ENCODE assay signal across 8 cellular contexts in genomic region chr1:9822897-9823692, GRCh38. TPM values are rescaled to one million over a fixed set of nuclear protein-coding genes. Genes with fewer than 3 reads are reported as not detected.
DNase-seq lines count a peak whose midpoint lies in the region; ATAC-seq and TF ChIP-seq lines count a peak whose summit lies in the region.

No MANE protein-coding gene starts in this region.

- peak overlapping the region; percentile 94 for H3K4me3 ChIP-seq in Jurkat, Clone E6-1 (ENCODE audit: low read length)
- H3K4me3 ChIP-seq in fibroblast of lung (replicated peaks in 1 of 4; ENCODE audit: control extremely low read depth in 1 of 4, insufficient read depth in 1 of 4, low read depth in 3 of 4, low read length in 4 of 4), result peak overlapping the region; percentile 87 to 92 (median 88)

- H3K4me1 ChIP-seq in fibroblast of lung (ENCODE audit: control insufficient read depth, extremely low read depth, insufficient read depth, low read length), result peaks cover 6% of the 10 kb centered on the region

- H3K27ac ChIP-seq in fibroblast of lung (ENCODE audit: insufficient read depth, low read length), result peak overlapping the region; percentile 26

- H3K4me3 Mint-ChIP-seq in neural crest cell, result peak overlapping the region; percentile 92

- TF ChIP-seq CTCF in fibroblast of lung (conservative IDR thresholded peaks at IDR 0.05 in 1 of 2, IDR thresholded peaks at IDR 0.05 in 1 of 2; ENCODE audit: low read depth in 1 of 2, low read length in 2 of 2) (no peak), neural crest cell (conservative IDR thresholded peaks at IDR 0.05) (no peak)

- no peaks in the 10 kb centered on the region for H3K9me3 Mint-ChIP-seq in neural crest cell

- H2AFZ ChIP-seq in fibroblast of lung (ENCODE audit: low read length), result peak overlapping the region; percentile 44

- peak overlapping the region; percentile 70 for H3K9ac ChIP-seq in fibroblast of lung (ENCODE audit: insufficient read depth, low read length)

- peaks cover 38% of the 10 kb centered on the region for H3K79me2 ChIP-seq in fibroblast of lung (ENCODE audit: control insufficient read depth, insufficient read depth, low read length)

- peaks cover 39% of the 10 kb centered on the region for H3K4me1 Mint-ChIP-seq in neural crest cell

- H3K9me3 ChIP-seq in fibroblast of lung (ENCODE audit: control insufficient read depth, insufficient read depth, low read depth, low read length), result no peaks in the 10 kb centered on the region

- no peaks in the 10 kb centered on the region for H3K36me3 ChIP-seq in fibroblast of lung (ENCODE audit: control insufficient read depth, insufficient read depth, low read length)

- H3K27me3 ChIP-seq in fibroblast of lung (ENCODE audit: control insufficient read depth, insufficient read depth, low read length), result no peaks in the 10 kb centered on the region

- H3K27me3 Mint-ChIP-seq in neural crest cell (ENCODE audit: low read depth), result peaks cover 16% of the 10 kb centered on the region

- H3K27ac Mint-ChIP-seq in neural crest cell (ENCODE audit: unreplicated experiment), result peak overlapping the region; percentile 92

- DNase-seq in DMS53 (lab: John Stamatoyannopoulos, UW) (peak; percentile 60), DMS53 treated with DMSO at 0.1 percent for 48 hours (lab: John Stamatoyannopoulos, UW; ENCODE audit: unreplicated experiment) (no peak), fibroblast of lung (ENCODE audit: low read depth in 2 of 2) (peak in 1 of 2 donors; percentile 26), neural crest cell (ENCODE audit: low read depth, low spot score) (no peak), 8988T (no peak)
- DNase-seq in Jurkat, Clone E6-1 (ENCODE audit: low read depth, low spot score), result no peak
- DNase-seq in activated CD8-positive, alpha-beta memory T cell treated with anti-CD3 and anti-CD28 coated beads for 24 hours, result peak; percentile 74

- H3K36me3 Mint-ChIP-seq in neural crest cell (ENCODE audit: low read depth), result no peaks in the 10 kb centered on the region

- peak overlapping the region; percentile 93 for H3K4me2 ChIP-seq in fibroblast of lung (ENCODE audit: extremely low read depth, insufficient read depth, low read length)

- H4K20me1 ChIP-seq in fibroblast of lung (ENCODE audit: control insufficient read depth, extremely low read depth, insufficient read depth, low read length), result no peaks in the 10 kb centered on the region

- ATAC-seq in HG02623 (IDR thresholded peaks at IDR 0.05; ENCODE audit: unreplicated experiment), result no peak

RNA-seq across cellular contexts. Expression of gene CLSTN1, which starts 0.7 kb away (rescaled TPM):
- 38.1 TPM for polyA plus RNA-seq in Jurkat, Clone E6-1 (2012; ENCODE audit: insufficient read depth, insufficient read length)
- total RNA-seq in fibroblast of lung (78.6 and 115 TPM in 2 replicates), neural crest cell (133 and 136 TPM in 2 replicates)
- 57.4 and 65.3 TPM in 2 replicates for polyA plus RNA-seq in fibroblast of lung
- polyA plus RNA-seq in fibroblast of lung (2012), result 108 and 116 TPM in 2 replicates
- polyA minus RNA-seq in fibroblast of lung (ENCODE audit: low replicate concordance), result 173 and 203 TPM in 2 replicates

Comparison
In these comparisons a context has a peak if more than half of its experiments do, and no peak if none do; other contexts are left out.
1. DNase-seq: peak in DMS53 (single experiment) and activated CD8-positive, alpha-beta memory T cell treated with anti-CD3 and anti-CD28 coated beads for 24 hours (single experiment); none in DMS53 treated with DMSO at 0.1 percent for 48 hours (single experiment), Jurkat, Clone E6-1 (single experiment), neural crest cell (single experiment) and 8988T (single experiment).